9 cellular contexts compared by ENCODE assay signal in genomic region chr15:63233667-63234419, GRCh38. TPM values are rescaled to one million over a fixed set of nuclear protein-coding genes. Genes with fewer than 3 reads are reported as not detected.
A peak's percentile ranks its signal among the peaks of the same experiment; 100 is the strongest.
DNase-seq lines count a peak whose midpoint lies in the region; ATAC-seq, FAIRE-seq and TF ChIP-seq lines count a peak whose summit lies in the region.
"Had no signal": no experiment of that assay in that cellular context is flagged by ENCODE, and none has a peak within 500 bp of the region (broad histone marks: within the 10 kb centered on the region; RNA-seq: fewer than 3 reads in every experiment).

No MANE protein-coding gene starts in this region.

- no peaks in the 10 kb centered on the region for H3K36me3 ChIP-seq in kidney (ENCODE audit: control insufficient read depth in 1 of 2, insufficient read depth in 2 of 2, low read length in 2 of 2)

- peak overlapping the region; percentile 33 to 42 for H3K27ac ChIP-seq in kidney (ENCODE audit: low read depth in 2 of 2, low read length in 2 of 2)

- ATAC-seq in activated naive CD8-positive, alpha-beta T cell treated with anti-CD3 and anti-CD28 coated beads, Interleukin-2, amount 50 U/mL, for 24 hours = peak; percentile 59
- no peak for ATAC-seq in stimulated activated memory B cell treated with anti-CD40 and anti-IgM and Interleukin-4, amounts not matched to agents 10 μg/mL and 1 μg/mL and 100 μg/mL, for 72 hours
- no peak for ATAC-seq in HG02870 (IDR thresholded peaks at IDR 0.05; ENCODE audit: unreplicated experiment)

- H3K4me3 Mint-ChIP-seq in activated naive CD8-positive, alpha-beta T cell treated with anti-CD3 and anti-CD28 coated beads, Interleukin-2, amount 50 U/mL, for 24 hours = peak overlapping the region; percentile 29
- H3K4me3 Mint-ChIP-seq in stimulated activated memory B cell treated with anti-CD40 and anti-IgM and Interleukin-4, amounts not matched to agents 10 μg/mL and 1 μg/mL and 100 μg/mL, for 72 hours = no peak overlapping the region

- H3K4me1 ChIP-seq in kidney (ENCODE audit: control insufficient read depth in 1 of 2, insufficient read depth in 1 of 2, low read depth in 1 of 2, low read length in 2 of 2) = peaks cover 12% of the 10 kb centered on the region in 2 donors

- intact Hi-C loops in kidney (cut with DNase I) = no loop called here

- H3K4me1 Mint-ChIP-seq in activated naive CD8-positive, alpha-beta T cell treated with anti-CD3 and anti-CD28 coated beads, Interleukin-2, amount 50 U/mL, for 24 hours = peaks cover 88% of the 10 kb centered on the region
- peaks cover 55% of the 10 kb centered on the region for H3K4me1 Mint-ChIP-seq in stimulated activated memory B cell treated with anti-CD40 and anti-IgM and Interleukin-4, amounts not matched to agents 10 μg/mL and 1 μg/mL and 100 μg/mL, for 72 hours

- no peak for FAIRE-seq in kidney (lab: Jason Lieb, UNC)

- TF ChIP-seq CTCF in kidney (IDR thresholded peaks at IDR 0.05; ENCODE audit: borderline replicate concordance, extremely low read depth, insufficient read depth) = no peak

- peak overlapping the region in 1 of 2 donors; percentile 7 for H3K4me3 ChIP-seq in kidney (ENCODE audit: low read length in 2 of 2)

- peaks cover 51% of the 10 kb centered on the region for H3K36me3 Mint-ChIP-seq in activated naive CD8-positive, alpha-beta T cell treated with anti-CD3 and anti-CD28 coated beads, Interleukin-2, amount 50 U/mL, for 24 hours (ENCODE audit: low read depth)
- H3K36me3 Mint-ChIP-seq in stimulated activated memory B cell treated with anti-CD40 and anti-IgM and Interleukin-4, amounts not matched to agents 10 μg/mL and 1 μg/mL and 100 μg/mL, for 72 hours = peaks cover 21% of the 10 kb centered on the region

- H3K27ac Mint-ChIP-seq in activated naive CD8-positive, alpha-beta T cell treated with anti-CD3 and anti-CD28 coated beads, Interleukin-2, amount 50 U/mL, for 24 hours = peak overlapping the region; percentile 82
- peak overlapping the region; percentile 76 for H3K27ac Mint-ChIP-seq in stimulated activated memory B cell treated with anti-CD40 and anti-IgM and Interleukin-4, amounts not matched to agents 10 μg/mL and 1 μg/mL and 100 μg/mL, for 72 hours

- no peak overlapping the region for H3K9ac ChIP-seq in kidney (ENCODE audit: low read length in 2 of 2)

- DNase-seq in HS-5 (ENCODE audit: low read depth) (peak; percentile 58), kidney (no peak), NAMALWA (ENCODE audit: low spot score) (no peak), dedifferentiated amniotic fluid mesenchymal stem cell (ENCODE audit: extremely low spot score) (no peak)
- no peak for DNase-seq in activated naive CD8-positive, alpha-beta T cell treated with anti-CD3 and anti-CD28 coated beads, Interleukin-2, amount 50 U/mL, for 24 hours
- DNase-seq in activated CD4-positive, CD25-positive, alpha-beta regulatory T cell (lab: John Stamatoyannopoulos, UW) = no peak
- DNase-seq: NCI-H510A had no signal

- H3K9me3 Mint-ChIP-seq in activated naive CD8-positive, alpha-beta T cell treated with anti-CD3 and anti-CD28 coated beads, Interleukin-2, amount 50 U/mL, for 24 hours = no peaks in the 10 kb centered on the region
- H3K9me3 Mint-ChIP-seq in stimulated activated memory B cell treated with anti-CD40 and anti-IgM and Interleukin-4, amounts not matched to agents 10 μg/mL and 1 μg/mL and 100 μg/mL, for 72 hours = no peaks in the 10 kb centered on the region

- H3K9me3 ChIP-seq in kidney (ENCODE audit: control insufficient read depth in 1 of 2, low read length in 2 of 2) = no peaks in the 10 kb centered on the region

- H3K27me3 Mint-ChIP-seq in activated naive CD8-positive, alpha-beta T cell treated with anti-CD3 and anti-CD28 coated beads, Interleukin-2, amount 50 U/mL, for 24 hours = no peaks in the 10 kb centered on the region
- H3K27me3 Mint-ChIP-seq in stimulated activated memory B cell treated with anti-CD40 and anti-IgM and Interleukin-4, amounts not matched to agents 10 μg/mL and 1 μg/mL and 100 μg/mL, for 72 hours = no peaks in the 10 kb centered on the region

RNA-seq across cellular contexts. Expression of gene APH1B, which starts 43.6 kb away (rescaled TPM):
- 22.4 TPM for total RNA-seq in kidney
- 12.3 TPM for polyA plus RNA-seq in kidney (ENCODE audit: insufficient read depth, low read depth, low replicate concordance)

RNA-seq across cellular contexts. Expression of gene RAB8B, which starts 44.4 kb away (rescaled TPM):
- total RNA-seq in kidney = 33.6 TPM
- 7.1 TPM for polyA plus RNA-seq in kidney (ENCODE audit: insufficient read depth, low read depth, low replicate concordance)
